Comparison of ENCODE assay signal across 25 cellular contexts in genomic region chr3:105436687-105437086, GRCh38.
"Had no signal": no experiment of that assay in that cellular context is flagged by ENCODE, and none has a peak within 500 bp of the region (broad histone marks: within the 10 kb centered on the region; RNA-seq: fewer than 3 reads in every experiment).

No MANE protein-coding gene starts in this region.

- H3K27me3 ChIP-seq: esophagus muscularis mucosa, gastrocnemius medialis, heart right ventricle, left lung, testis, tibial nerve, upper lobe of right lung, vagina had no signal

- ATAC-seq: gastrocnemius medialis; heart right ventricle; left lung; sciatic nerve; stimulated activated naive B cell treated with anti-CD40 and anti-IgM and Interleukin-4, amounts not matched to agents 10 μg/mL and 1 μg/mL and 100 μg/mL, for 72 hours; stimulated activated naive CD8-positive, alpha-beta T cell treated with anti-CD3 and anti-CD28 coated beads, Interleukin-15, amount 100 ng/mL, for 72 hours; upper lobe of right lung had no signal

- H3K27ac Mint-ChIP-seq: naive B cell; nephron; stimulated activated naive B cell treated with anti-CD40 and anti-IgM and Interleukin-4, amounts not matched to agents 10 μg/mL and 1 μg/mL and 100 μg/mL, for 72 hours; stimulated activated naive CD8-positive, alpha-beta T cell treated with anti-CD3 and anti-CD28 coated beads, Interleukin-15, amount 100 ng/mL, for 72 hours had no signal

- H3K4me1 ChIP-seq: esophagus muscularis mucosa, gastrocnemius medialis, heart right ventricle, left lung, prostate gland, testis, tibial nerve, upper lobe of right lung, vagina had no signal

- H3K4me3 ChIP-seq: esophagus muscularis mucosa, gastrocnemius medialis, heart right ventricle, left lung, lung, prostate gland, testis, tibial nerve, upper lobe of right lung, vagina had no signal

- H3K4me1 Mint-ChIP-seq: nephron; stimulated activated naive CD8-positive, alpha-beta T cell treated with anti-CD3 and anti-CD28 coated beads, Interleukin-15, amount 100 ng/mL, for 72 hours had no signal

- H3K27me3 Mint-ChIP-seq: naive B cell; stimulated activated naive B cell treated with anti-CD40 and anti-IgM and Interleukin-4, amounts not matched to agents 10 μg/mL and 1 μg/mL and 100 μg/mL, for 72 hours; stimulated activated naive CD8-positive, alpha-beta T cell treated with anti-CD3 and anti-CD28 coated beads, Interleukin-15, amount 100 ng/mL, for 72 hours had no signal

- H3K4me3 Mint-ChIP-seq: naive B cell; nephron; stimulated activated naive B cell treated with anti-CD40 and anti-IgM and Interleukin-4, amounts not matched to agents 10 μg/mL and 1 μg/mL and 100 μg/mL, for 72 hours; stimulated activated naive CD8-positive, alpha-beta T cell treated with anti-CD3 and anti-CD28 coated beads, Interleukin-15, amount 100 ng/mL, for 72 hours had no signal

- H3K9me3 ChIP-seq: esophagus muscularis mucosa, gastrocnemius medialis, heart right ventricle, left lung, prostate gland, testis, tibial nerve, upper lobe of right lung, vagina had no signal

- DNase-seq: effector memory CD4-positive, alpha-beta T cell; gastrocnemius medialis; heart right ventricle; hypothalamus; islet precursor cell; left lung; mesenchymal stem cell; midbrain; naive B cell; occipital lobe; retina; stimulated activated CD4-positive, alpha-beta T cell treated with anti-CD3 and anti-CD28 coated beads, Interleukin-2, amount 100 ng/mL, for 24 hours; stimulated activated CD4-positive, alpha-beta T cell treated with anti-CD3 and anti-CD28 coated beads, Interleukin-4, amount 100 ng/mL, for 4 hours; stimulated activated naive B cell treated with anti-CD40 and anti-IgM and Interleukin-4, amounts not matched to agents 10 μg/mL and 1 μg/mL and 100 μg/mL, for 72 hours; stimulated activated naive CD8-positive, alpha-beta T cell treated with anti-CD3 and anti-CD28 coated beads, Interleukin-15, amount 100 ng/mL, for 72 hours; testis; upper lobe of right lung had no signal

- H2AFZ ChIP-seq: parathyroid adenoma had no signal

- H3K36me3 ChIP-seq: esophagus muscularis mucosa, gastrocnemius medialis, heart right ventricle, left lung, prostate gland, tibial nerve, upper lobe of right lung, vagina had no signal

- H3K27ac ChIP-seq: esophagus muscularis mucosa, gastrocnemius medialis, heart right ventricle, left lung, parathyroid adenoma, prostate gland, testis, tibial nerve, upper lobe of right lung, vagina had no signal

- H3K9me3 Mint-ChIP-seq: stimulated activated naive B cell treated with anti-CD40 and anti-IgM and Interleukin-4, amounts not matched to agents 10 μg/mL and 1 μg/mL and 100 μg/mL, for 72 hours; stimulated activated naive CD8-positive, alpha-beta T cell treated with anti-CD3 and anti-CD28 coated beads, Interleukin-15, amount 100 ng/mL, for 72 hours had no signal
